Comparison of ENCODE assay signal across 35 cellular contexts in the genomic region with DNA sequence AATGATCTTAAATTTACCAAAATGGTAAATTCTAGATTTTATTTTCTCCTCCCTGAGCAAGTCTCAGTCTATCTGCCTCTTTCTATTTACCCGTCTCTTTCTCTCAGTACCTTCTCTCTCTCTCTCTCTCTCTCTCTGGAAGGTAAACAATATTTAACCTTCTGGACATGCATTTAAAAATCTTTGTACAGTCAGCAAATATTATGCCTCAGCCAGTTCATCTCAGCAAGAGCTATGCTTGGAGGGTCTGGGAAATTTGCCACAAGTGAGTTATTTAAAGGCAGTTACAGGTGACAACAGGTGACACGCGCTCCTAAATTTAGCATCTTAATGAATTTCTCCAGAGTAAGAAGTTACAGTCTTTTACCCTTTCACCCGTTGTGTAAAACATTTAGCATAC. TPM values are rescaled to one million over a fixed set of nuclear protein-coding genes. Genes with fewer than 3 reads are reported as not detected.
DNase-seq lines count a peak whose midpoint lies in the region; ATAC-seq, FAIRE-seq and TF ChIP-seq lines count a peak whose summit lies in the region.
"Had no signal": no experiment of that assay in that cellular context is flagged by ENCODE, and none has a peak within 500 bp of the region (broad histone marks: within the 10 kb centered on the region; RNA-seq: fewer than 3 reads in every experiment).

No MANE protein-coding gene starts in this region.

- H4K20me1 ChIP-seq in K562 (replicated peaks; ENCODE audit: control insufficient read depth, insufficient read depth, low read length), result no peaks in the 10 kb centered on the region

- no TSS peak for BruUV-seq in K562 (replicated peaks; lab: Mats Ljungman, UMichigan)

- H3K9me3 ChIP-seq in K562 (replicated peaks; ENCODE audit: control insufficient read depth, insufficient read depth, low read depth, low read length) (no peaks in the 10 kb centered on the region), parathyroid adenoma (ENCODE audit: control insufficient read depth, low read length) (no peaks in the 10 kb centered on the region)
- H3K9me3 ChIP-seq: breast epithelium, pancreas, right atrium auricular region, thyroid gland had no signal

- H2AFZ ChIP-seq in K562 (ENCODE audit: low read depth, low read length) (no peak overlapping the region), parathyroid adenoma (peak overlapping the region; percentile 13)
- H2AFZ ChIP-seq: neural progenitor cell had no signal

- no peaks in the 10 kb centered on the region for H3K9me1 ChIP-seq in K562 (ENCODE audit: control insufficient read depth, insufficient read depth, low read length)

- H3K79me2 ChIP-seq in K562 (ENCODE audit: control insufficient read depth, insufficient read depth, low read length) (no peaks in the 10 kb centered on the region), parathyroid adenoma (no peaks in the 10 kb centered on the region)

- POLR2A ChIA-PET in K562 (lab: Yijun Ruan, JAX), result no interaction called here

- DNase-seq in NCI-H146 (lab: John Stamatoyannopoulos, UW), result peak; percentile 25
- no peak for DNase-seq in NCI-H146 treated with DMSO at 0.1 percent for 48 hours (lab: John Stamatoyannopoulos, UW; ENCODE audit: unreplicated experiment)
- peak; percentile 16 for DNase-seq in NCI-H1105 (lab: John Stamatoyannopoulos, UW)
- no peak for DNase-seq in K562 (ENCODE audit: extremely low read depth in 1 of 4, low spot score in 3 of 4)
- DNase-seq in NCI-H1417 treated with DMSO at 0.1 percent for 48 hours (lab: John Stamatoyannopoulos, UW), result no peak
- DNase-seq in COLO829 (ENCODE audit: low spot score), result no peak
- DNase-seq: activated CD4-positive, alpha-beta T cell treated with anti-CD3 and anti-CD28 coated beads for 48 hours; activated CD8-positive, alpha-beta memory T cell treated with anti-CD3 and anti-CD28 coated beads for 24 hours; activated gamma-delta T cell; activated naive CD8-positive, alpha-beta T cell treated with anti-CD3 and anti-CD28 coated beads for 36 hours; activated T-cell treated with anti-CD3 and anti-CD28 coated beads for 4 hours; anterior cingulate cortex; CD4-positive, CD25-positive, alpha-beta regulatory T cell; H7; immature natural killer cell; left colon; mesenchymal stem cell; NCI-H1694; NCI-H2171 treated with DMSO at 0.1 percent for 48 hours; NCI-H524; pancreas; SJCRH30; stomach; T-helper 9 cell; thyroid gland; WERI-Rb-1 had no signal

- TF ChIP-seq CTCF in K562 (IDR thresholded peaks at IDR 0.05 in 2 of 3, conservative IDR thresholded peaks at IDR 0.05 in 1 of 3; ENCODE audit: insufficient read depth in 2 of 3, low read depth in 1 of 3, low read length in 3 of 3) (no peak), parathyroid adenoma (IDR thresholded peaks at IDR 0.05) (no peak)

- no peaks in the 10 kb centered on the region for H3K27me3 ChIP-seq in K562 (ENCODE audit: control insufficient read depth in 2 of 2, insufficient read depth in 2 of 2, low read length in 2 of 2)
- H3K27me3 ChIP-seq in parathyroid adenoma (ENCODE audit: control insufficient read depth, insufficient read depth, low read length), result no peaks in the 10 kb centered on the region
- H3K27me3 ChIP-seq: breast epithelium, neural progenitor cell, pancreas, right atrium auricular region, SJCRH30, stomach, thyroid gland had no signal

- no peak for FAIRE-seq in K562 (lab: Jason Lieb, UNC)
- FAIRE-seq: A204.1, colon, GM12892, pancreas, RCC 7860 had no signal

- CTCF ChIA-PET in K562 (lab: Yijun Ruan, JAX; ENCODE audit: low intra/inter-chr PET ratio), result no interaction called here

- H3K4me1 ChIP-seq in K562 (replicated peaks in 1 of 2; ENCODE audit: control insufficient read depth in 2 of 2, insufficient read depth in 2 of 2, low read length in 2 of 2) (no peaks in the 10 kb centered on the region; a peak in 1 of 5 replicates), parathyroid adenoma (peaks cover 3% of the 10 kb centered on the region)
- H3K4me1 ChIP-seq: breast epithelium, neural progenitor cell, pancreas, thyroid gland had no signal

- H3K4me3 ChIP-seq in K562 (no peak overlapping the region), parathyroid adenoma (ENCODE audit: low read depth, low read length) (peak overlapping the region; percentile 24)
- H3K4me3 ChIP-seq: breast epithelium, neural progenitor cell, pancreas, right atrium auricular region, SJCRH30, stomach, thyroid gland had no signal

- intact Hi-C loops in K562 (cut with micrococcal nuclease), result no loop called here

- ATAC-seq in K562 (no peak), GM19324 (IDR thresholded peaks at IDR 0.05; ENCODE audit: low FRiP score, unreplicated experiment) (no peak)
- ATAC-seq: left colon had no signal

- in situ Hi-C loops in K562 (cut with MboI), result no loop called here

- H3K27ac ChIP-seq in K562 (ENCODE audit: extremely low read depth, low read depth, low read length) (no peak overlapping the region), parathyroid adenoma (no peak overlapping the region)
- H3K27ac ChIP-seq: breast epithelium, neural progenitor cell, pancreas, SJCRH30, thyroid gland, WERI-Rb-1 had no signal

- 90% methylated on average over 4 of the region's 4 CpGs for WGBS in K562 (ENCODE audit: insufficient coverage, low coverage, missing lambda C conversion rate)

- no peak for TF ChIP-seq RAD21 in K562 (CRISPR knock-in tag; conservative IDR thresholded peaks at IDR 0.05 in 1 of 2, IDR thresholded peaks at IDR 0.05 in 1 of 2)

- H3K9ac ChIP-seq in K562 (ENCODE audit: insufficient read depth in 1 of 2, low read depth in 2 of 2, low read length in 2 of 2) (no peak overlapping the region), parathyroid adenoma (no peak overlapping the region)
- H3K9ac ChIP-seq: neural progenitor cell had no signal

- no peak for TF ChIP-seq EP300 in K562 (IDR thresholded peaks at IDR 0.05; ENCODE audit: low read length)

- H3K36me3 ChIP-seq in K562 (ENCODE audit: control insufficient read depth, insufficient read depth, low read length) (no peaks in the 10 kb centered on the region), parathyroid adenoma (ENCODE audit: control insufficient read depth, insufficient read depth, low read length) (no peaks in the 10 kb centered on the region)
- H3K36me3 ChIP-seq: breast epithelium, pancreas, right atrium auricular region, SJCRH30, stomach, thyroid gland, WERI-Rb-1 had no signal

- no peak for TF ChIP-seq POLR2A in K562 (conservative IDR thresholded peaks at IDR 0.05)

- H3K4me2 ChIP-seq in K562 (ENCODE audit: insufficient read depth, low read length), result no peak overlapping the region
- peak overlapping the region; percentile 54 for H3K4me2 ChIP-seq in parathyroid adenoma (ENCODE audit: low read length)
- H3K4me2 ChIP-seq: neural progenitor cell had no signal

TF ChIP-seq in K562, 482 proteins besides CTCF, POLR2A, EP300 and RAD21:
- TF ChIP-seq, protein P1, sequence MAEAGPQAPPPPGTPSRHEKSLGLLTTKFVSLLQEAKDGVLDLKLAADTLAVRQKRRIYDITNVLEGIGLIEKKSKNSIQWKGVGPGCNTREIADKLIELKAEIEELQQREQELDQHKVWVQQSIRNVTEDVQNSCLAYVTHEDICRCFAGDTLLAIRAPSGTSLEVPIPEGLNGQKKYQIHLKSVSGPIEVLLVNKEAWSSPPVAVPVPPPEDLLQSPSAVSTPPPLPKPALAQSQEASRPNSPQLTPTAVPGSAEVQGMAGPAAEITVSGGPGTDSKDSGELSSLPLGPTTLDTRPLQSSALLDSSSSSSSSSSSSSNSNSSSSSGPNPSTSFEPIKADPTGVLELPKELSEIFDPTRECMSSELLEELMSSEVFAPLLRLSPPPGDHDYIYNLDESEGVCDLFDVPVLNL (CRISPR knock-in tag; IDR thresholded peaks at IDR 0.05; ENCODE audit: low read depth), result no peak
- TF ChIP-seq CSDE1 (IDR thresholded peaks at IDR 0.05), result no peak
- TF ChIP-seq PHF8 (IDR thresholded peaks at IDR 0.05; ENCODE audit: borderline replicate concordance, low read length), result no peak
- peak; percentile 63 for TF ChIP-seq ZNF316 (IDR thresholded peaks at IDR 0.05)
- TF ChIP-seq MAFG (tag; conservative IDR thresholded peaks at IDR 0.05), result peak; percentile 39
- peak; percentile 59 for TF ChIP-seq MAFF (IDR thresholded peaks at IDR 0.05; ENCODE audit: low read length)
- peak; percentile 56 for TF ChIP-seq C11orf30 (IDR thresholded peaks at IDR 0.05; ENCODE audit: low read depth)

RNA-seq across cellular contexts. Expression of a gene that starts 8.9 kb away (rescaled TPM):
- 41.6 and 60.4 TPM in 2 replicates for total RNA-seq in K562 (2011; cell fraction: chromatin; rRNA removed; ENCODE audit: low replicate concordance)
- 13.7 and 17.9 TPM in 2 replicates for total RNA-seq in K562 (2011; cell fraction: nucleolus; rRNA removed)
- total RNA-seq in K562 (2011; cell fraction: nucleoplasm; rRNA removed), result 21.9 and 34.4 TPM in 2 replicates
- 24.4 and 25.7 TPM in 2 replicates for total RNA-seq in K562 (2014; rRNA removed)
- total RNA-seq in K562 (2014; rRNA removed; fragmentation: Illumina TruSeq; extraction: Trizol), result 36.1 and 41.0 TPM in 2 replicates
- total RNA-seq in K562 (2015; rRNA removed; fragmentation: Illumina TruSeq; extraction: Trizol), result 26.4 and 31.1 TPM in 2 replicates
- 26.7 and 30.1 TPM in 2 replicates for total RNA-seq in K562 (2021)
- polyA plus RNA-seq in K562 (2011; rRNA removed), result 23.0 and 25.9 TPM in 2 replicates
- polyA plus RNA-seq in K562 (2011; cell fraction: cytosol; rRNA removed), result 5.2 and 10.6 TPM in 2 replicates
- 13.7 and 18.9 TPM in 2 replicates for polyA plus RNA-seq in K562 (2011; cell fraction: nucleus; rRNA removed)
- polyA plus RNA-seq in K562 (2012), result 8.5 and 10.5 TPM in 2 replicates
- polyA plus RNA-seq in K562 (2014; fragmentation: Illumina TruSeq; extraction: Trizol), result 19.6 and 24.2 TPM in 2 replicates
- 10 to 100 TPM; 12.4 to 22.8 TPM for polyA plus RNA-seq in K562 (2014; fragmentation: Nextera tagmentation; extraction: Ambion mirVana)
- 10.5 and 11.4 TPM in 2 replicates for polyA plus RNA-seq in K562 (2014; rRNA removed)
- polyA minus RNA-seq in K562 (2011; rRNA and poly(A)+ RNA removed), result 66.3 and 97.5 TPM in 2 replicates
- 23.6 and 24.8 TPM in 2 replicates for polyA minus RNA-seq in K562 (2011; cell fraction: cytosol; rRNA and poly(A)+ RNA removed)
- 15.6 and 26.7 TPM in 2 replicates for polyA minus RNA-seq in K562 (2011; cell fraction: nucleus; rRNA and poly(A)+ RNA removed)

Comparison
In these comparisons a context has a peak if more than half of its experiments do, and no peak if none do; other contexts are left out.
1. DNase-seq: peak in NCI-H146 (single experiment) and NCI-H1105 (single experiment); none in NCI-H146 treated with DMSO at 0.1 percent for 48 hours (single experiment), K562 (0 of 4), NCI-H1417 treated with DMSO at 0.1 percent for 48 hours (single experiment) and COLO829 (single experiment).